Comparison of ENCODE assay signal across 8 cellular contexts in the genomic region with DNA sequence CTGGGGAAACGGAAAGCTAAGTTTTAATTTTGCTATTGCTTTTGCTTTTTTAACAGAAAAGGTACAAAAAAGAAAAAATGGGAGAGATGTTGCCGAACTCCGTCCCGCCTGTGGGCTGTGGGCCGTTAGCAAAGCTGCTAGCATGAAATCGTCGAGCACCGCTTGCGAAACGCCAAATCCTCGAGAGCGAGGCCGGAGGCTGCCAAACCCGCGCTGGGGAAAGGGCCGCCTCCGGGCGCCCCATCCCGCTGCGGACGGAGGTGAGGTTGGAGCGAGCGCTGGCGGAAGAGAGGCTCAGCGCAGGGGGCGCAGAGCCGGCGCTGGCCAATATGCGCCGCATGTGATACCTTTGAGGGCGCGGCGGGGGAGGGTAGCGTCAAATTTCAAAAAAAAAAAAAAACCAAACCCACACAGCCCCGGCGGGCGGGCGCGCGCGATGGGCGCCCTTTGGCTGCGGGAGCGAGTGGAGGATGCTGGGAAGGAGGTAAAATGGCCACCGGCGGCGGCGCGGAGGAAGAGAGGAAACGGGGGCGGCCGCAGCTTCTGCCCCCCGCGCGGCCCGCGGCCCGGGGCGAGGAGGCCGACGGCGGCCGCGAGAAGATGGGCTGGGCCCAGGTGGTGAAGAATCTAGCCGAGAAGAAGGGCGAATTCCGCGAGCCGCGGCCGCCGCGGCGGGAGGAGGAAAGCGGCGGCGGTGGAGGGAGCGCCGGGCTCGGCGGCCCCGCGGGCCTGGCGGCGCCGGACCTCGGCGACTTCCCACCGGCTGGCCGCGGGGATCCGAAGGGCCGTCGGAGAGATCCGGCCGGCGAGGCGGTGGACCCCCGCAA. TPM values are rescaled to one million over a fixed set of nuclear protein-coding genes. Genes with fewer than 3 reads are reported as not detected.
DNase-seq lines count a peak whose midpoint lies in the region; TF ChIP-seq lines count a peak whose summit lies in the region.

A gene with protein sequence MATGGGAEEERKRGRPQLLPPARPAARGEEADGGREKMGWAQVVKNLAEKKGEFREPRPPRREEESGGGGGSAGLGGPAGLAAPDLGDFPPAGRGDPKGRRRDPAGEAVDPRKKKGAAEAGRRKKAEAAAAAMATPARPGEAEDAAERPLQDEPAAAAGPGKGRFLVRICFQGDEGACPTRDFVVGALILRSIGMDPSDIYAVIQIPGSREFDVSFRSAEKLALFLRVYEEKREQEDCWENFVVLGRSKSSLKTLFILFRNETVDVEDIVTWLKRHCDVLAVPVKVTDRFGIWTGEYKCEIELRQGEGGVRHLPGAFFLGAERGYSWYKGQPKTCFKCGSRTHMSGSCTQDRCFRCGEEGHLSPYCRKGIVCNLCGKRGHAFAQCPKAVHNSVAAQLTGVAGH (plus strand): TSS at position 473 of the 827 bp plus-strand sequence. CDS start 17 bp downstream, at position 490.

- H3K27ac Mint-ChIP-seq in neural crest cell (ENCODE audit: unreplicated experiment), result peak within 1 kb of the TSS; percentile 98

- no peaks in the 10 kb centered on the region for H3K9me3 ChIP-seq in stomach smooth muscle (ENCODE audit: control insufficient read depth in 2 of 2, low read length in 2 of 2)

- peaks cover 27% of the 10 kb centered on the region for H3K4me1 ChIP-seq in stomach smooth muscle (ENCODE audit: control insufficient read depth, insufficient read depth, low read length)

- H3K4me3 Mint-ChIP-seq in neural crest cell, result peak within 1 kb of the TSS; percentile 100

- peak within 1 kb of the TSS; percentile 84 to 92 for H3K9ac ChIP-seq in stomach smooth muscle (ENCODE audit: low read length in 2 of 2)

- TF ChIP-seq CTCF in fibroblast of villous mesenchyme (IDR thresholded peaks at IDR 0.05; ENCODE audit: insufficient read depth, low read depth, low read length) (peak; percentile 15), neural crest cell (conservative IDR thresholded peaks at IDR 0.05) (peak; percentile 19)

- H3K27ac ChIP-seq in stomach smooth muscle (ENCODE audit: low read length), result peak within 1 kb of the TSS; percentile 87

- no peaks in the 10 kb centered on the region for H3K27me3 Mint-ChIP-seq in neural crest cell (ENCODE audit: low read depth)

- peaks cover 53% of the 10 kb centered on the region for H3K4me1 Mint-ChIP-seq in neural crest cell

- DNase-seq in GDM1 (lab: John Stamatoyannopoulos, UW) (peak; percentile 90), H7 (peak; percentile 94), M059J (ENCODE audit: low read depth) (peak; percentile 97), SHP77 treated with DMSO at 0.1 percent for 48 hours (lab: John Stamatoyannopoulos, UW) (peak; percentile 89), activated gamma-delta T cell (lab: John Stamatoyannopoulos, UW) (peak; percentile 66), fibroblast of villous mesenchyme (ENCODE audit: low read depth) (peak; percentile 97), neural crest cell (ENCODE audit: low read depth, low spot score) (peak; percentile 71)

- H3K27me3 ChIP-seq in H7 (ENCODE audit: control insufficient read depth, insufficient read depth, low read length), result peaks cover 3% of the 10 kb centered on the region
- no peaks in the 10 kb centered on the region for H3K27me3 ChIP-seq in stomach smooth muscle (ENCODE audit: control insufficient read depth in 1 of 2, insufficient read depth in 2 of 2, low read length in 2 of 2)

- no peaks in the 10 kb centered on the region for H3K9me3 Mint-ChIP-seq in neural crest cell

- H3K36me3 Mint-ChIP-seq in neural crest cell (ENCODE audit: low read depth), result peaks cover 10% of the 10 kb centered on the region

- no peaks in the 10 kb centered on the region for H3K36me3 ChIP-seq in H7 (replicated peaks; ENCODE audit: control insufficient read depth, insufficient read depth, low read length)
- peaks cover 2 to 4% of the 10 kb centered on the region in 2 donors for H3K36me3 ChIP-seq in stomach smooth muscle (ENCODE audit: control insufficient read depth in 2 of 2, insufficient read depth in 2 of 2, low read length in 2 of 2)

- H3K4me3 ChIP-seq in H7 (ENCODE audit: insufficient read depth, low read depth, low read length) (peak within 1 kb of the TSS; percentile 66), fibroblast of villous mesenchyme (ENCODE audit: low read depth, low read length) (peak within 1 kb of the TSS; percentile 97), stomach smooth muscle (ENCODE audit: low read length in 2 of 2) (peak within 1 kb of the TSS; percentile 91 to 97)

RNA-seq across cellular contexts. Expression of the gene that starts here (rescaled TPM):
- 24.0 and 27.9 TPM in 2 replicates for total RNA-seq in H7 (2014; rRNA removed; shearing (Covaris generic))
- 12.7 and 16.9 TPM in 2 replicates for total RNA-seq in M059J (2014; rRNA removed; shearing (Covaris generic))
- total RNA-seq in fibroblast of villous mesenchyme (10.6 and 11.2 TPM in 2 replicates), neural crest cell (58.9 and 59.2 TPM in 2 replicates)

Comparison
In these comparisons a context has a peak if more than half of its experiments do, and no peak if none do; other contexts are left out.
1. Peak in every context shown above with its lines: DNase-seq, H3K4me3 ChIP-seq and H3K27ac ChIP-seq.